Comparison of ENCODE assay signal across 8 cellular contexts in genomic region chr6:35727935-35728662, GRCh38. TPM values are rescaled to one million over a fixed set of nuclear protein-coding genes. Genes with fewer than 3 reads are reported as not detected.
DNase-seq lines count a peak whose midpoint lies in the region; ATAC-seq and TF ChIP-seq lines count a peak whose summit lies in the region.

No MANE protein-coding gene starts in this region.

- H3K27me3 Mint-ChIP-seq in T-helper 17 cell, result no peaks in the 10 kb centered on the region

- peak overlapping the region; percentile 100 for H3K27ac ChIP-seq in angular gyrus (ENCODE audit: low read depth, low read length)
- peak overlapping the region; percentile 100 for H3K27ac ChIP-seq in right atrium auricular region
- H3K27ac ChIP-seq in psoas muscle, result peak overlapping the region; percentile 99
- peak overlapping the region; percentile 99 for H3K27ac ChIP-seq in urinary bladder (ENCODE audit: low read depth)

- H3K36me3 Mint-ChIP-seq in T-helper 17 cell (ENCODE audit: low read depth), result peaks cover 3% of the 10 kb centered on the region

- H3K36me3 ChIP-seq in right atrium auricular region (no peaks in the 10 kb centered on the region), psoas muscle (ENCODE audit: insufficient read depth in 1 of 2, low read depth in 1 of 2) (no peaks in the 10 kb centered on the region), urinary bladder (ENCODE audit: insufficient read depth) (no peaks in the 10 kb centered on the region)

- H3K27me3 ChIP-seq in right atrium auricular region (no peaks in the 10 kb centered on the region), psoas muscle (ENCODE audit: insufficient read depth in 3 of 3, low read length in 2 of 3) (no peaks in the 10 kb centered on the region)

- H3K4me1 Mint-ChIP-seq in T-helper 17 cell, result peaks cover 76% of the 10 kb centered on the region

- H3K27ac Mint-ChIP-seq in T-helper 17 cell, result peak overlapping the region; percentile 98

- H3K9me3 ChIP-seq in T-helper 17 cell (ENCODE audit: control insufficient read depth, low read length, poor library complexity, severe bottlenecking) (no peaks in the 10 kb centered on the region), right atrium auricular region (no peaks in the 10 kb centered on the region), psoas muscle (no peaks in the 10 kb centered on the region)

- H3K4me1 ChIP-seq in right atrium auricular region (peaks cover 0 to 91% of the 10 kb centered on the region in 2 donors), psoas muscle (peaks cover 73% of the 10 kb centered on the region), urinary bladder (ENCODE audit: insufficient read depth) (peaks cover 4% of the 10 kb centered on the region)

- intact Hi-C loops in psoas muscle (cut with DNase I), result loop anchor here (2.0 to 5.0 kb wide), 2 partner anchors 39 to 126 kb away; partner anchors contain the start of gene FKBP5 (in 1 of the 2)

- DNase-seq in GM03348 (ENCODE audit: low spot score) (peak; percentile 95), NCI-H1694 (lab: John Stamatoyannopoulos, UW) (peak; percentile 43), T-helper 17 cell (peak; percentile 74 to 82 (median 76)), right atrium auricular region (ENCODE audit: low spot score) (peak; percentile 97), psoas muscle (peak; percentile 96 to 98)

- peak overlapping the region; percentile 91 for H3K4me3 Mint-ChIP-seq in T-helper 17 cell

- ATAC-seq in HG02571 (IDR thresholded peaks at IDR 0.05; ENCODE audit: unreplicated experiment) (peak; percentile 45), T-helper 17 cell (peak; percentile 66), psoas muscle (peak; percentile 49 to 75 (median 60))

- peak overlapping the region; percentile 31 to 54 for H3K4me3 ChIP-seq in right atrium auricular region
- H3K4me3 ChIP-seq in psoas muscle, result peak overlapping the region; percentile 75
- peak overlapping the region; percentile 29 for H3K4me3 ChIP-seq in urinary bladder (ENCODE audit: low read depth, low read length)

- TF ChIP-seq CTCF in right atrium auricular region (IDR thresholded peaks at IDR 0.05), result no peak
- TF ChIP-seq CTCF in psoas muscle (IDR thresholded peaks at IDR 0.05), result no peak

- 1 to 2% (median 1%) methylated on average over 38 to 57 of the region's 57 CpGs for WGBS in psoas muscle, 3 donors
- 2% methylated on average over 57 of the region's 57 CpGs for WGBS in urinary bladder

RNA-seq across cellular contexts. Expression of gene ARMC12, which starts 8.7 kb away (rescaled TPM):
- 1 to 10 TPM in 1 of 2 donors, under 1 TPM in 1; 0.78 to 1.2 TPM for total RNA-seq in T-helper 17 cell
- under 1 TPM in 1 of 2 donors, not detected in 1; 0.39 TPM for total RNA-seq in right atrium auricular region
- under 1 TPM in 3 of 4 donors, not detected in 1; 0.36 to 0.74 (median 0.58) TPM for total RNA-seq in psoas muscle
- 10 to 100 TPM in 1 of 3 donors, under 1 TPM in 1, not detected in 1; 0.25 to 15.5 TPM for polyA plus RNA-seq in psoas muscle
- not detected for total RNA-seq in urinary bladder
- 0.56 TPM for polyA plus RNA-seq in urinary bladder

RNA-seq across cellular contexts. Expression of gene FKBP5, which starts 39.4 kb away (rescaled TPM):
- total RNA-seq in T-helper 17 cell (10 to 100 TPM; 53.3 to 60.8 TPM), right atrium auricular region (100 to 1,000 TPM; 135 TPM), psoas muscle (1,000 to 10,000 TPM in 1 of 4 donors, 100 to 1,000 TPM in 2, 10 to 100 TPM in 1; 56.5 to 1,905 (median 378) TPM), urinary bladder (5.6 TPM)
- polyA plus RNA-seq in psoas muscle (100 to 1,000 TPM; 296 to 849 (median 675) TPM), urinary bladder (236 TPM)

RNA-seq across cellular contexts. Expression of gene CLPSL2, which starts 48.3 kb away (rescaled TPM):
- not detected for total RNA-seq in T-helper 17 cell
- total RNA-seq in right atrium auricular region, result not detected
- total RNA-seq in psoas muscle, result not detected
- polyA plus RNA-seq in psoas muscle, result not detected
- total RNA-seq in urinary bladder, result not detected
- polyA plus RNA-seq in urinary bladder, result not detected

RNA-seq across cellular contexts. Expression of gene CLPSL1, which starts 52.7 kb away (rescaled TPM):
- not detected for total RNA-seq in T-helper 17 cell
- not detected for total RNA-seq in right atrium auricular region
- total RNA-seq in psoas muscle, result not detected
- polyA plus RNA-seq in psoas muscle, result not detected
- total RNA-seq in urinary bladder, result not detected
- polyA plus RNA-seq in urinary bladder, result not detected

Comparison
In these comparisons a context has a peak if more than half of its experiments do, and no peak if none do; other contexts are left out.
1. Peak in every context shown above with its lines: DNase-seq, ATAC-seq, H3K4me3 ChIP-seq and H3K27ac ChIP-seq.
2. DNase-seq: peak in every context shown above with its lines; median percentile 97 in right atrium auricular region; 97 in psoas muscle; 95 in GM03348; 76 in T-helper 17 cell; 43 in NCI-H1694.